In the genomic region with DNA sequence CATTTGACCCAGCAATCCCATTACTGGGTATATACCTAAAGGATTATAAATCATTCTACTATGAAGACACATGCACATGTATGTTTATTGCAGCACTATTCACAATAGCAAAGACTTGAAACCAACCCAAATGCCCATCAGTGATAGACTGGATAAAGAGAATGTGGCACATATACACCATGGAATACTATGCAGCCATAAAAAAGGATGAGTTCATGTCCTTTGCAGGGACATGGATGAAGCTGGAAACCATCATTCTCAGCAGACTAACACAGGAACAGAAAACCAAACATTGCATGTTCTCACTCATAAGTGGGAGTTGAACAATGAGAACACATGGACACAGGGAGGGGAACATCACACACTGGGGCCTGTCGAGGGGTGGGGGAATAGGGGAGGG, we compare ENCODE assay signal across 3 cellular contexts. TPM values are rescaled to one million over a fixed set of nuclear protein-coding genes. Genes with fewer than 3 reads are reported as not detected.
"Had no signal": no experiment of that assay in that cellular context is flagged by ENCODE, and none has a peak within 500 bp of the region (broad histone marks: within the 10 kb centered on the region; RNA-seq: fewer than 3 reads in every experiment).

No MANE protein-coding gene starts in this region.

RNA-seq across cellular contexts. Expression of gene TACSTD2, which starts 13.3 kb away (rescaled TPM):
- total RNA-seq: LHCN-M2, M059J, NCI-H460 had no signal
